Comparison of ENCODE assay signal across 8 cellular contexts in genomic region chr4:141635726-141636076, GRCh38. TPM values are rescaled to one million over a fixed set of nuclear protein-coding genes. Genes with fewer than 3 reads are reported as not detected.
DNase-seq lines count a peak whose midpoint lies in the region; ATAC-seq and TF ChIP-seq lines count a peak whose summit lies in the region.

No MANE protein-coding gene starts in this region.

- no peaks in the 10 kb centered on the region for H3F3A ChIP-seq in smooth muscle cell (ENCODE audit: low read depth)

- H3K4me1 ChIP-seq in HUES64 (ENCODE audit: insufficient read depth, low read length) (0 out of 2 replicates have a peak, but pooled peaks cover 4% of the 10 kb centered on the region), esophagus (ENCODE audit: control insufficient read depth in 2 of 2, insufficient read depth in 2 of 2, low read length in 1 of 2) (no peaks in the 10 kb centered on the region), smooth muscle cell (ENCODE audit: low read depth) (no peaks in the 10 kb centered on the region)

- ATAC-seq in GM21515 (IDR thresholded peaks at IDR 0.05; ENCODE audit: unreplicated experiment) = peak; percentile 40

- peak overlapping the region; percentile 96 for H2AFZ ChIP-seq in smooth muscle cell (ENCODE audit: low read depth)

- H3K27ac ChIP-seq in HUES64 (ENCODE audit: low read depth, low read length) (no peak overlapping the region), esophagus (ENCODE audit: low read depth in 2 of 2, low read length in 1 of 2) (peak overlapping the region in 1 of 2 donors; percentile 78), smooth muscle cell (ENCODE audit: low read depth) (no peak overlapping the region)

- 89% methylated on average over 5 of the region's 5 CpGs for WGBS in HUES64
- 34 to 49% methylated on average over 5 of the region's 5 CpGs for WGBS in esophagus, 2 donors
- 79% methylated on average over 5 of the region's 5 CpGs for WGBS in smooth muscle cell (ENCODE audit: low lambda C conversion rate)

- H3K4me3 ChIP-seq in HUES64 (ENCODE audit: low read length) (peak overlapping the region; percentile 69), esophagus (ENCODE audit: low read depth in 1 of 2, low read length in 2 of 2) (peak overlapping the region; percentile 79 to 92), smooth muscle cell (peak overlapping the region; percentile 86)

- TF ChIP-seq CTCF in GM10266 (IDR thresholded peaks at IDR 0.05; ENCODE audit: control insufficient read depth, insufficient read depth, low read depth, missing control alignments) (no peak), smooth muscle cell (IDR thresholded peaks at IDR 0.05; ENCODE audit: borderline replicate concordance, insufficient read depth, poor library complexity, severe bottlenecking) (no peak)

- no peaks in the 10 kb centered on the region for H3K79me2 ChIP-seq in smooth muscle cell (ENCODE audit: low read depth)

- H3K27me3 ChIP-seq in HUES64 (ENCODE audit: insufficient read depth, low read length) (peaks cover 49% of the 10 kb centered on the region), esophagus (ENCODE audit: control insufficient read depth in 1 of 2, insufficient read depth in 2 of 2, low read length in 2 of 2) (no peaks in the 10 kb centered on the region), smooth muscle cell (ENCODE audit: low read depth) (peaks cover 19% of the 10 kb centered on the region)

- H3K4me2 ChIP-seq in smooth muscle cell = peak overlapping the region; percentile 94

- H3K9me3 ChIP-seq in HUES64 (ENCODE audit: insufficient read depth, low read depth, low read length) (no peaks in the 10 kb centered on the region), esophagus (ENCODE audit: control insufficient read depth in 2 of 2, insufficient read depth in 1 of 2, low read depth in 1 of 2, low read length in 1 of 2) (no peaks in the 10 kb centered on the region), smooth muscle cell (replicated peaks; ENCODE audit: low read depth) (no peaks in the 10 kb centered on the region)

- peak; percentile 60 for DNase-seq in GM10266 (ENCODE audit: extremely low spot score)
- no peak for DNase-seq in smooth muscle cell (lab: John Stamatoyannopoulos, UW; ENCODE audit: unreplicated experiment)
- no peak for DNase-seq in NK-92 treated with Interleukin-12 subunit alpha and Interleukin-12 subunit beta, amount 100 ng/mL, for 24 hours (lab: John Stamatoyannopoulos, UW)
- no peak for DNase-seq in DMS153 treated with DMSO at 0.1 percent for 48 hours (lab: John Stamatoyannopoulos, UW; ENCODE audit: unreplicated experiment)
- no peak for DNase-seq in kidney glomerular epithelial cell (lab: John Stamatoyannopoulos, UW)

- H3K36me3 ChIP-seq in HUES64 (ENCODE audit: insufficient read depth, low read length) (no peaks in the 10 kb centered on the region), esophagus (ENCODE audit: control insufficient read depth in 2 of 2, insufficient read depth in 2 of 2, low read length in 1 of 2) (no peaks in the 10 kb centered on the region), smooth muscle cell (ENCODE audit: low read depth) (no peaks in the 10 kb centered on the region)

- H3K9ac ChIP-seq in HUES64 (ENCODE audit: low read depth, low read length) (no peak overlapping the region), smooth muscle cell (ENCODE audit: low read depth) (no peak overlapping the region)

- H4K20me1 ChIP-seq in smooth muscle cell (ENCODE audit: low read depth) = no peaks in the 10 kb centered on the region

RNA-seq across cellular contexts. Expression of gene IL15, which starts 0.7 kb away (rescaled TPM):
- polyA plus RNA-seq in HUES64 (2013, experiment 1 of 2) = 0.30 TPM
- polyA plus RNA-seq in HUES64 (2013, experiment 2 of 2) = 0.51 TPM
- polyA plus RNA-seq in esophagus (1 to 10 TPM; 2.8 to 6.5 TPM), smooth muscle cell (0.73 and 1.6 TPM in 2 replicates)
- total RNA-seq in smooth muscle cell = 2.2 TPM in 2 replicates
